Comparison of ENCODE assay signal across 2 cellular contexts in the genomic region with DNA sequence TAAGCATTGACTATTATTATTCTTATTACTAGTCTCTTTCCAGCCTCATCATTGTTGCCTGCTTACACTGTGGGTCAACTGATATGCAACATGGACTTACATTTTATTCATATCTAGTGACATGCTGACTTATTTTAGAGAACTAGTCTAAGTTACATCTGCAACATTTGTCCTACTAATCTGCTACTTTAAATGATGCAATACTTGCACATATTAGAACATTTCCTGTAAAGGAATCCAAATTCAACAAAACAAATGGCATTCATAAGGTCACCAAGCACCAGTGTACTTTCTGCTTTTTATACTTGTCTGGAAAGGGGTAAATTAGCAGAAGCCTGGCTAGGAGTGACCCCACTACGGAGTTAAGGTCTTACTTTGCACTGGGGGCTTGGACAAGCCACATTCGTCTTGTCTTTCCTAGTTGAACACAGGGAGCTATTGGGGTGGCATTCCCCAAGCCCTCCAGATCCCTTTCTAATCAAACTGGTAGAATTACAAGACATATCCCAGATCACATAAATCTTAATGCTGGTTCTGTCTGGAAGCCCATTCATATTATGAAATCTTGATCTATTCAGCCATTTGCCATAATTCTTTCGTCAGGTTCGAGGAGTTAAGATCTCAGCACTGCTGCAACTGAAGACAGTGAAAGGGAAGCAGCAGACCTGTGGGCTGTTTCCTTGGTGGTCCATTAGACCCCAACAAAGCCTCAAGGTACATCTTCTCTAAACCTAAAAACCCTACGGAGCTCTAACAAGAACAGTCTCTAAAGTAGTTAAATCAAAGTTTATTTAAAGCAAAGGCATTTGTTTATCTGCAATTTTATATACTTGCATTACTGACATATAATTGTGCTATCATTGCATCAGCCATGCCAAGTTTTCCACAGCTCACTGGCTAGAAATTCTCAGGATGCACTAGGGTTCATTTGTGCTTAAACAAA.
TF ChIP-seq lines count a peak whose summit lies in the region.

No MANE protein-coding gene starts in this region.

TF ChIP-seq in A549, 52 proteins besides CTCF, POLR2A, EP300 and RAD21 (continued from another document):
- TF ChIP-seq ELK1 (IDR thresholded peaks at IDR 0.05; ENCODE audit: low read depth, low read length) = no peak

TF ChIP-seq in K562, 482 proteins besides CTCF, POLR2A, EP300 and RAD21 (continued from another document and continues in another):
- TF ChIP-seq HDAC2 (IDR thresholded peaks at IDR 0.05) (no peak; the same call in 1 of the 2 replicates), ZBED1 (IDR thresholded peaks at IDR 0.05) (no peak), SAFB (IDR thresholded peaks at IDR 0.05; ENCODE audit: borderline replicate concordance, low read depth, low read length) (no peak), ZNF76 (CRISPR knock-in tag; IDR thresholded peaks at IDR 0.05; ENCODE audit: borderline replicate concordance) (peak; percentile 43; the same call in 1 of the 2 replicates), PHF20 (IDR thresholded peaks at IDR 0.05; ENCODE audit: partially characterized antibody) (no peak), MAZ (CRISPR knock-in tag; conservative IDR thresholded peaks at IDR 0.05 in 1 of 2, IDR thresholded peaks at IDR 0.05 in 1 of 2) (no peak), CTBP1 (IDR thresholded peaks at IDR 0.05; ENCODE audit: borderline replicate concordance) (no peak), HCFC1 (IDR thresholded peaks at IDR 0.05; ENCODE audit: low read depth, low read length) (no peak), NFIX (CRISPR knock-in tag; IDR thresholded peaks at IDR 0.05; ENCODE audit: low read depth) (peak; percentile 6; the same call in 1 of the 2 replicates), TAF1 (IDR thresholded peaks at IDR 0.05; ENCODE audit: control insufficient read depth, extremely low read depth, insufficient read depth, low read length, severe bottlenecking) (no peak), SMAD1 (IDR thresholded peaks at IDR 0.05; ENCODE audit: low read depth, low read length, partially characterized antibody) (no peak), ZNF140 (CRISPR knock-in tag; IDR thresholded peaks at IDR 0.05) (no peak), ZBTB11 (CRISPR knock-in tag; IDR thresholded peaks at IDR 0.05) (no peak), NFIC (IDR thresholded peaks at IDR 0.05) (no peak), ETV5 (CRISPR knock-in tag; IDR thresholded peaks at IDR 0.05; ENCODE audit: low read depth) (no peak), ZNF561 (CRISPR knock-in tag; conservative IDR thresholded peaks at IDR 0.05) (no peak), SAFB2 (IDR thresholded peaks at IDR 0.05; ENCODE audit: borderline replicate concordance, low read depth, low read length, severe bottlenecking) (no peak), ZNF668 (CRISPR knock-in tag; IDR thresholded peaks at IDR 0.05) (0 out of 2 replicates have a peak, but pooled peaks have one; percentile 34), ZNF24 (IDR thresholded peaks at IDR 0.05) (no peak), ZNF217 (CRISPR knock-in tag; IDR thresholded peaks at IDR 0.05) (no peak), BRD9 (IDR thresholded peaks at IDR 0.05; ENCODE audit: low read depth, partially characterized antibody) (peak; percentile 73), MAX (CRISPR knock-in tag; IDR thresholded peaks at IDR 0.05) (no peak), CHAMP1 (IDR thresholded peaks at IDR 0.05) (no peak), ZNF124 (CRISPR knock-in tag; IDR thresholded peaks at IDR 0.05) (no peak), SRF (CRISPR knock-in tag; IDR thresholded peaks at IDR 0.05) (0 out of 4 replicates have a peak, but pooled peaks of 1 of the 2 experiments have one; percentile 22), FOXJ3 (CRISPR knock-in tag; IDR thresholded peaks at IDR 0.05) (no peak), FOSL1 (tag; conservative IDR thresholded peaks at IDR 0.05) (0 out of 2 replicates have a peak, but pooled peaks have one; percentile 20), ZNF384 (IDR thresholded peaks at IDR 0.05; ENCODE audit: low read depth, low read length) (0 out of 2 replicates have a peak, but pooled peaks have one; percentile 3), SP1 (CRISPR knock-in tag; IDR thresholded peaks at IDR 0.05) (no peak), RNF219 (CRISPR knock-in tag; IDR thresholded peaks at IDR 0.05) (no peak)
- TF ChIP-seq, protein P1, sequence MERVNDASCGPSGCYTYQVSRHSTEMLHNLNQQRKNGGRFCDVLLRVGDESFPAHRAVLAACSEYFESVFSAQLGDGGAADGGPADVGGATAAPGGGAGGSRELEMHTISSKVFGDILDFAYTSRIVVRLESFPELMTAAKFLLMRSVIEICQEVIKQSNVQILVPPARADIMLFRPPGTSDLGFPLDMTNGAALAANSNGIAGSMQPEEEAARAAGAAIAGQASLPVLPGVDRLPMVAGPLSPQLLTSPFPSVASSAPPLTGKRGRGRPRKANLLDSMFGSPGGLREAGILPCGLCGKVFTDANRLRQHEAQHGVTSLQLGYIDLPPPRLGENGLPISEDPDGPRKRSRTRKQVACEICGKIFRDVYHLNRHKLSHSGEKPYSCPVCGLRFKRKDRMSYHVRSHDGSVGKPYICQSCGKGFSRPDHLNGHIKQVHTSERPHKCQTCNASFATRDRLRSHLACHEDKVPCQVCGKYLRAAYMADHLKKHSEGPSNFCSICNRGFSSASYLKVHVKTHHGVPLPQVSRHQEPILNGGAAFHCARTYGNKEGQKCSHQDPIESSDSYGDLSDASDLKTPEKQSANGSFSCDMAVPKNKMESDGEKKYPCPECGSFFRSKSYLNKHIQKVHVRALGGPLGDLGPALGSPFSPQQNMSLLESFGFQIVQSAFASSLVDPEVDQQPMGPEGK (CRISPR knock-in tag; IDR thresholded peaks at IDR 0.05; ENCODE audit: borderline replicate concordance) = no peak
- TF ChIP-seq, protein P2, sequence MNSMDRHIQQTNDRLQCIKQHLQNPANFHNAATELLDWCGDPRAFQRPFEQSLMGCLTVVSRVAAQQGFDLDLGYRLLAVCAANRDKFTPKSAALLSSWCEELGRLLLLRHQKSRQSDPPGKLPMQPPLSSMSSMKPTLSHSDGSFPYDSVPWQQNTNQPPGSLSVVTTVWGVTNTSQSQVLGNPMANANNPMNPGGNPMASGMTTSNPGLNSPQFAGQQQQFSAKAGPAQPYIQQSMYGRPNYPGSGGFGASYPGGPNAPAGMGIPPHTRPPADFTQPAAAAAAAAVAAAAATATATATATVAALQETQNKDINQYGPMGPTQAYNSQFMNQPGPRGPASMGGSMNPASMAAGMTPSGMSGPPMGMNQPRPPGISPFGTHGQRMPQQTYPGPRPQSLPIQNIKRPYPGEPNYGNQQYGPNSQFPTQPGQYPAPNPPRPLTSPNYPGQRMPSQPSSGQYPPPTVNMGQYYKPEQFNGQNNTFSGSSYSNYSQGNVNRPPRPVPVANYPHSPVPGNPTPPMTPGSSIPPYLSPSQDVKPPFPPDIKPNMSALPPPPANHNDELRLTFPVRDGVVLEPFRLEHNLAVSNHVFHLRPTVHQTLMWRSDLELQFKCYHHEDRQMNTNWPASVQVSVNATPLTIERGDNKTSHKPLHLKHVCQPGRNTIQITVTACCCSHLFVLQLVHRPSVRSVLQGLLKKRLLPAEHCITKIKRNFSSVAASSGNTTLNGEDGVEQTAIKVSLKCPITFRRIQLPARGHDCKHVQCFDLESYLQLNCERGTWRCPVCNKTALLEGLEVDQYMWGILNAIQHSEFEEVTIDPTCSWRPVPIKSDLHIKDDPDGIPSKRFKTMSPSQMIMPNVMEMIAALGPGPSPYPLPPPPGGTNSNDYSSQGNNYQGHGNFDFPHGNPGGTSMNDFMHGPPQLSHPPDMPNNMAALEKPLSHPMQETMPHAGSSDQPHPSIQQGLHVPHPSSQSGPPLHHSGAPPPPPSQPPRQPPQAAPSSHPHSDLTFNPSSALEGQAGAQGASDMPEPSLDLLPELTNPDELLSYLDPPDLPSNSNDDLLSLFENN (IDR thresholded peaks at IDR 0.05; ENCODE audit: low read depth in 2 of 2, low read length in 2 of 2) = no peak
- TF ChIP-seq, protein P3, sequence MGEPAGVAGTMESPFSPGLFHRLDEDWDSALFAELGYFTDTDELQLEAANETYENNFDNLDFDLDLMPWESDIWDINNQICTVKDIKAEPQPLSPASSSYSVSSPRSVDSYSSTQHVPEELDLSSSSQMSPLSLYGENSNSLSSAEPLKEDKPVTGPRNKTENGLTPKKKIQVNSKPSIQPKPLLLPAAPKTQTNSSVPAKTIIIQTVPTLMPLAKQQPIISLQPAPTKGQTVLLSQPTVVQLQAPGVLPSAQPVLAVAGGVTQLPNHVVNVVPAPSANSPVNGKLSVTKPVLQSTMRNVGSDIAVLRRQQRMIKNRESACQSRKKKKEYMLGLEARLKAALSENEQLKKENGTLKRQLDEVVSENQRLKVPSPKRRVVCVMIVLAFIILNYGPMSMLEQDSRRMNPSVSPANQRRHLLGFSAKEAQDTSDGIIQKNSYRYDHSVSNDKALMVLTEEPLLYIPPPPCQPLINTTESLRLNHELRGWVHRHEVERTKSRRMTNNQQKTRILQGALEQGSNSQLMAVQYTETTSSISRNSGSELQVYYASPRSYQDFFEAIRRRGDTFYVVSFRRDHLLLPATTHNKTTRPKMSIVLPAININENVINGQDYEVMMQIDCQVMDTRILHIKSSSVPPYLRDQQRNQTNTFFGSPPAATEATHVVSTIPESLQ (CRISPR knock-in tag; IDR thresholded peaks at IDR 0.05) = no peak
- TF ChIP-seq, protein P4, sequence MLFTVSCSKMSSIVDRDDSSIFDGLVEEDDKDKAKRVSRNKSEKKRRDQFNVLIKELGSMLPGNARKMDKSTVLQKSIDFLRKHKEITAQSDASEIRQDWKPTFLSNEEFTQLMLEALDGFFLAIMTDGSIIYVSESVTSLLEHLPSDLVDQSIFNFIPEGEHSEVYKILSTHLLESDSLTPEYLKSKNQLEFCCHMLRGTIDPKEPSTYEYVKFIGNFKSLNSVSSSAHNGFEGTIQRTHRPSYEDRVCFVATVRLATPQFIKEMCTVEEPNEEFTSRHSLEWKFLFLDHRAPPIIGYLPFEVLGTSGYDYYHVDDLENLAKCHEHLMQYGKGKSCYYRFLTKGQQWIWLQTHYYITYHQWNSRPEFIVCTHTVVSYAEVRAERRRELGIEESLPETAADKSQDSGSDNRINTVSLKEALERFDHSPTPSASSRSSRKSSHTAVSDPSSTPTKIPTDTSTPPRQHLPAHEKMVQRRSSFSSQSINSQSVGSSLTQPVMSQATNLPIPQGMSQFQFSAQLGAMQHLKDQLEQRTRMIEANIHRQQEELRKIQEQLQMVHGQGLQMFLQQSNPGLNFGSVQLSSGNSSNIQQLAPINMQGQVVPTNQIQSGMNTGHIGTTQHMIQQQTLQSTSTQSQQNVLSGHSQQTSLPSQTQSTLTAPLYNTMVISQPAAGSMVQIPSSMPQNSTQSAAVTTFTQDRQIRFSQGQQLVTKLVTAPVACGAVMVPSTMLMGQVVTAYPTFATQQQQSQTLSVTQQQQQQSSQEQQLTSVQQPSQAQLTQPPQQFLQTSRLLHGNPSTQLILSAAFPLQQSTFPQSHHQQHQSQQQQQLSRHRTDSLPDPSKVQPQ (CRISPR knock-in tag; IDR thresholded peaks at IDR 0.05; ENCODE audit: borderline replicate concordance) = no peak
